8 cellular contexts compared by ENCODE assay signal in genomic region chr1:65431111-65431705, GRCh38. TPM values are rescaled to one million over a fixed set of nuclear protein-coding genes. Genes with fewer than 3 reads are reported as not detected.
DNase-seq lines count a peak whose midpoint lies in the region; ATAC-seq, FAIRE-seq and TF ChIP-seq lines count a peak whose summit lies in the region.

No MANE protein-coding gene starts in this region.

- peak; percentile 63 for TF ChIP-seq RAD21 in HepG2 (CRISPR knock-in tag; IDR thresholded peaks at IDR 0.05)

- H3K27ac ChIP-seq in astrocyte (ENCODE audit: low read depth, low read length) (no peak overlapping the region), HepG2 (ENCODE audit: extremely low read length, insufficient read depth, low read length) (no peak overlapping the region), coronary artery (peak overlapping the region in 1 of 2 donors; percentile 10)

- H3K27me3 Mint-ChIP-seq in astrocyte (ENCODE audit: low read depth, unreplicated experiment), result no peaks in the 10 kb centered on the region

- H3K36me3 ChIP-seq in astrocyte (ENCODE audit: insufficient read depth, low read length) (peaks cover 25% of the 10 kb centered on the region), HepG2 (replicated peaks in 1 of 2; ENCODE audit: control insufficient read depth in 1 of 2, insufficient read depth in 2 of 2, low read length in 2 of 2) (peaks cover 8 to 57% of the 10 kb centered on the region in 2 experiments)

- TF ChIP-seq EP300 in HepG2 (IDR thresholded peaks at IDR 0.05; ENCODE audit: low read depth in 2 of 2, low read length in 2 of 2) (no peak), HepG2 (CRISPR knock-in tag; IDR thresholded peaks at IDR 0.05; ENCODE audit: borderline replicate concordance) (no peak)

- POLR2A ChIA-PET in HepG2 (lab: Yijun Ruan, JAX), result interaction anchor here (1.1 to 1.2 kb wide), 2 partner anchors 11 to 38 kb away, joined by 3 to 5 read pairs; partner anchors contain the start of genes LEPR and LEPROT

- H3K9me3 ChIP-seq in astrocyte (ENCODE audit: insufficient read depth, low read depth, low read length) (no peaks in the 10 kb centered on the region), HepG2 (ENCODE audit: low read length) (no peaks in the 10 kb centered on the region)

- H3K4me3 ChIP-seq in astrocyte (ENCODE audit: insufficient read depth, low read depth, low read length), result no peak overlapping the region
- no peak overlapping the region for H3K4me3 ChIP-seq in HepG2 (replicated peaks in 1 of 3; ENCODE audit: insufficient read depth in 1 of 3, low read depth in 2 of 3, low read length in 3 of 3)
- no peak overlapping the region for H3K4me3 ChIP-seq in coronary artery

- H3K27me3 ChIP-seq in astrocyte (ENCODE audit: insufficient read depth, low read length) (no peaks in the 10 kb centered on the region), HepG2 (ENCODE audit: control insufficient read depth in 1 of 2, insufficient read depth in 2 of 2, low read length in 2 of 2) (no peaks in the 10 kb centered on the region)

- H3K27ac Mint-ChIP-seq in astrocyte (ENCODE audit: unreplicated experiment), result no peak overlapping the region

- ATAC-seq in HepG2 (peak; percentile 50; the same call in 2 of the 3 replicates), HG03097 (IDR thresholded peaks at IDR 0.05; ENCODE audit: low FRiP score, unreplicated experiment) (no peak)

- peaks cover 21% of the 10 kb centered on the region for H3K4me1 ChIP-seq in astrocyte (ENCODE audit: insufficient read depth, low read length)
- H3K4me1 ChIP-seq in HepG2 (ENCODE audit: insufficient read depth, low read length), result peaks cover under 1% of the 10 kb centered on the region

- H4K20me1 ChIP-seq in astrocyte (ENCODE audit: insufficient read depth, low read length) (peaks cover 10% of the 10 kb centered on the region), HepG2 (ENCODE audit: insufficient read depth, low read length) (no peaks in the 10 kb centered on the region)

- no peaks in the 10 kb centered on the region for H3K9me3 Mint-ChIP-seq in astrocyte (ENCODE audit: unreplicated experiment)

- FAIRE-seq in astrocyte (lab: Jason Lieb, UNC) (peak; percentile 34), HepG2 (lab: Jason Lieb, UNC) (no peak)

- CTCF ChIA-PET in HepG2 (lab: Yijun Ruan, JAX; ENCODE audit: low intra/inter-chr PET ratio, low total read pairs), result interaction anchor here (1.7 to 2.1 kb wide), 2 partner anchors 150 to 256 kb away, joined by 5 to 20 read pairs; no protein-coding TSS in a partner anchor

- H2AFZ ChIP-seq in astrocyte (ENCODE audit: low read depth, low read length) (no peak overlapping the region), HepG2 (ENCODE audit: low read length) (no peak overlapping the region)

- H3K4me2 ChIP-seq in astrocyte (ENCODE audit: low read length), result no peak overlapping the region
- no peak overlapping the region for H3K4me2 ChIP-seq in HepG2 (ENCODE audit: low read depth, low read length)

- peaks cover 41% of the 10 kb centered on the region for H3K4me1 Mint-ChIP-seq in astrocyte (ENCODE audit: low read depth, unreplicated experiment)

- in situ Hi-C loops in HepG2 (cut with HindIII; ENCODE audit: extremely low pct_ligation_motif_present, low pct_unique_long_range_greater_than_20kb), result loop anchor here (25.0 kb wide), 1 partner anchor 256 kb away; no protein-coding TSS in a partner anchor

- DNase-seq in COR-L47 (lab: John Stamatoyannopoulos, UW), result peak; percentile 42
- peak; percentile 22 for DNase-seq in GM20000 (ENCODE audit: low spot score)
- peak; percentile 31 for DNase-seq in NCI-H1694 treated with DMSO at 0.1 percent for 48 hours (lab: John Stamatoyannopoulos, UW)
- DNase-seq in astrocyte (ENCODE audit: low read depth), result peak; percentile 28
- peak; percentile 43 for DNase-seq in HepG2 (ENCODE audit: low spot score)
- no peak for DNase-seq in occipital lobe (lab: John Stamatoyannopoulos, UW)
- DNase-seq in coronary artery (ENCODE audit: low spot score), result no peak

- intact Hi-C loops in HepG2 (cut with micrococcal nuclease; ENCODE audit: unreplicated experiment), result loop anchor here (1.0 kb wide), 2 partner anchors 150 to 256 kb away; no protein-coding TSS in a partner anchor

- BruUV-seq in HepG2 (replicated peaks; lab: Mats Ljungman, UMichigan), result no TSS peak

- TF ChIP-seq CTCF in GM20000 (IDR thresholded peaks at IDR 0.05; ENCODE audit: extremely low read depth, missing control alignments) (peak; percentile 25), astrocyte (IDR thresholded peaks at IDR 0.05; ENCODE audit: insufficient read depth, low read depth, low read length) (peak; percentile 57), HepG2 (CRISPR knock-in tag; IDR thresholded peaks at IDR 0.05) (peak; percentile 63), coronary artery (IDR thresholded peaks at IDR 0.05) (no peak)

- H3K79me2 ChIP-seq in astrocyte (ENCODE audit: insufficient read depth, low read length), result peaks cover 3% of the 10 kb centered on the region
- H3K79me2 ChIP-seq in HepG2 (ENCODE audit: insufficient read depth, low read length), result no peaks in the 10 kb centered on the region

- H3K9ac ChIP-seq in astrocyte (ENCODE audit: low read length) (no peak overlapping the region), HepG2 (ENCODE audit: insufficient read depth, low read depth, low read length) (no peak overlapping the region)

- 0% methylated on average over 1 of the region's 1 CpG for WGBS in HepG2 (ENCODE audit: low lambda C conversion rate)

- H3K36me3 Mint-ChIP-seq in astrocyte (ENCODE audit: low read depth, unreplicated experiment), result peaks cover 9% of the 10 kb centered on the region

- H3K4me3 Mint-ChIP-seq in astrocyte (ENCODE audit: unreplicated experiment), result no peak overlapping the region

- no peak for TF ChIP-seq POLR2A in HepG2 (IDR thresholded peaks at IDR 0.05; ENCODE audit: insufficient read depth in 1 of 2, low read depth in 2 of 2, low read length in 2 of 2)

TF ChIP-seq in HepG2, 621 proteins besides CTCF, POLR2A, EP300 and RAD21 (continues in another document):
- TF ChIP-seq PLRG1 (conservative IDR thresholded peaks at IDR 0.05) (no peak), STAG1 (CRISPR knock-in tag; IDR thresholded peaks at IDR 0.05) (peak; percentile 79), SNAPC5 (CRISPR knock-in tag; IDR thresholded peaks at IDR 0.05; ENCODE audit: borderline replicate concordance) (no peak)

RNA-seq across cellular contexts. Expression of gene LEPR, which starts 10.7 kb away (rescaled TPM):
- total RNA-seq in astrocyte (6.8 and 8.9 TPM in 2 replicates), HepG2 (2016; rRNA removed; fragmentation: Illumina TruSeq; extraction: Trizol) (0.60 and 0.73 TPM in 2 replicates), occipital lobe (12.8 TPM)
- 0.10 and 0.18 TPM in 2 replicates for total RNA-seq in HepG2 (2016; cell fraction: cytosol; rRNA removed; fragmentation: Illumina TruSeq; extraction: Trizol; ENCODE audit: low read depth)
- 0.58 and 0.67 TPM in 2 replicates for total RNA-seq in HepG2 (2016; cell fraction: insoluble cytoplasmic fraction; rRNA removed; fragmentation: Illumina TruSeq; extraction: Trizol)
- total RNA-seq in HepG2 (2016; cell fraction: membrane; rRNA removed; fragmentation: Illumina TruSeq; extraction: Trizol), result 0.55 and 0.65 TPM in 2 replicates
- total RNA-seq in HepG2 (2016; cell fraction: nucleus; rRNA removed; fragmentation: Illumina TruSeq; extraction: Trizol), result 0.69 and 0.87 TPM in 2 replicates
- 1.4 and 1.7 TPM in 2 replicates for polyA plus RNA-seq in HepG2 (2011; rRNA removed)
- polyA plus RNA-seq in HepG2 (2011; cell fraction: cytosol; rRNA removed), result 0.64 and 1.4 TPM in 2 replicates
- 0.84 and 0.88 TPM in 2 replicates for polyA plus RNA-seq in HepG2 (2011; cell fraction: nucleus; rRNA removed)
- polyA plus RNA-seq in HepG2 (2012), result 2.7 and 5.9 TPM in 2 replicates
- 0.03 and 0.14 TPM in 2 replicates for polyA plus RNA-seq in HepG2 (2016; cell fraction: cytosol; fragmentation: Illumina TruSeq; extraction: Trizol; ENCODE audit: low read depth)
- polyA plus RNA-seq in HepG2 (2016; cell fraction: insoluble cytoplasmic fraction; fragmentation: Illumina TruSeq; extraction: Trizol; ENCODE audit: low read depth), result 0.44 and 0.52 TPM in 2 replicates
- 0.10 and 0.26 TPM in 2 replicates for polyA plus RNA-seq in HepG2 (2016; cell fraction: membrane; fragmentation: Illumina TruSeq; extraction: Trizol; ENCODE audit: low read depth)
- 0.57 and 0.77 TPM in 2 replicates for polyA plus RNA-seq in HepG2 (2016; cell fraction: nucleus; fragmentation: Illumina TruSeq; extraction: Trizol; ENCODE audit: insufficient read depth, low read depth)
- polyA minus RNA-seq in HepG2 (2011; rRNA and poly(A)+ RNA removed; ENCODE audit: low replicate concordance), result 1.5 and 2.3 TPM in 2 replicates
- polyA minus RNA-seq in HepG2 (2011; cell fraction: cytosol; rRNA and poly(A)+ RNA removed), result 1.7 and 3.1 TPM in 2 replicates
- 2.6 TPM in 2 replicates for polyA minus RNA-seq in HepG2 (2011; cell fraction: nucleus; rRNA and poly(A)+ RNA removed)

RNA-seq across cellular contexts. Expression of gene LEPROT, which starts 10.7 kb away (rescaled TPM):
- total RNA-seq in astrocyte, result 99.4 and 102 TPM in 2 replicates
- 29.0 and 36.8 TPM in 2 replicates for total RNA-seq in HepG2 (2016; rRNA removed; fragmentation: Illumina TruSeq; extraction: Trizol)
- total RNA-seq in HepG2 (2016; cell fraction: cytosol; rRNA removed; fragmentation: Illumina TruSeq; extraction: Trizol; ENCODE audit: low read depth), result 5.8 and 7.3 TPM in 2 replicates
- total RNA-seq in HepG2 (2016; cell fraction: insoluble cytoplasmic fraction; rRNA removed; fragmentation: Illumina TruSeq; extraction: Trizol), result 34.8 and 35.1 TPM in 2 replicates
- 16.0 and 17.4 TPM in 2 replicates for total RNA-seq in HepG2 (2016; cell fraction: membrane; rRNA removed; fragmentation: Illumina TruSeq; extraction: Trizol)
- 46.4 and 47.1 TPM in 2 replicates for total RNA-seq in HepG2 (2016; cell fraction: nucleus; rRNA removed; fragmentation: Illumina TruSeq; extraction: Trizol)
- 44.1 and 51.4 TPM in 2 replicates for polyA plus RNA-seq in HepG2 (2011; rRNA removed)
- 25.4 and 42.2 TPM in 2 replicates for polyA plus RNA-seq in HepG2 (2011; cell fraction: cytosol; rRNA removed)
- 24.6 and 40.5 TPM in 2 replicates for polyA plus RNA-seq in HepG2 (2011; cell fraction: nucleus; rRNA removed)
- 41.4 and 67.4 TPM in 2 replicates for polyA plus RNA-seq in HepG2 (2012)
- polyA plus RNA-seq in HepG2 (2016; cell fraction: cytosol; fragmentation: Illumina TruSeq; extraction: Trizol; ENCODE audit: low read depth), result 7.0 and 10.6 TPM in 2 replicates
- 26.2 and 27.5 TPM in 2 replicates for polyA plus RNA-seq in HepG2 (2016; cell fraction: insoluble cytoplasmic fraction; fragmentation: Illumina TruSeq; extraction: Trizol; ENCODE audit: low read depth)
- polyA plus RNA-seq in HepG2 (2016; cell fraction: membrane; fragmentation: Illumina TruSeq; extraction: Trizol; ENCODE audit: low read depth), result 11.6 and 12.0 TPM in 2 replicates
- polyA plus RNA-seq in HepG2 (2016; cell fraction: nucleus; fragmentation: Illumina TruSeq; extraction: Trizol; ENCODE audit: insufficient read depth, low read depth), result 45.9 and 54.4 TPM in 2 replicates
- 38.5 and 99.7 TPM in 2 replicates for polyA minus RNA-seq in HepG2 (2011; rRNA and poly(A)+ RNA removed; ENCODE audit: low replicate concordance)
- 28.8 and 30.0 TPM in 2 replicates for polyA minus RNA-seq in HepG2 (2011; cell fraction: cytosol; rRNA and poly(A)+ RNA removed)
- polyA minus RNA-seq in HepG2 (2011; cell fraction: nucleus; rRNA and poly(A)+ RNA removed), result 91.0 and 93.1 TPM in 2 replicates
- total RNA-seq in occipital lobe, result 35.2 TPM

Comparison
In these comparisons a context has a peak if more than half of its experiments do, and no peak if none do; other contexts are left out.
1. DNase-seq: peak in COR-L47 (single experiment), GM20000 (single experiment), NCI-H1694 treated with DMSO at 0.1 percent for 48 hours (single experiment), astrocyte (single experiment) and HepG2 (single experiment); none in occipital lobe (single experiment) and coronary artery (single experiment).